In genomic region chr2:240344904-240345303, GRCh38 we compare ENCODE assay signal across 28 cellular contexts.
DNase-seq lines count a peak whose midpoint lies in the region; TF ChIP-seq lines count a peak whose summit lies in the region.
"Had no signal": no experiment of that assay in that cellular context is flagged by ENCODE, and none has a peak within 500 bp of the region (broad histone marks: within the 10 kb centered on the region; RNA-seq: fewer than 3 reads in every experiment).

No MANE protein-coding gene starts in this region.

- H3K9me2 ChIP-seq in GM23248 (ENCODE audit: insufficient read depth), result no peaks in the 10 kb centered on the region

- no peak overlapping the region for H4K91ac ChIP-seq in trophoblast cell (ENCODE audit: low read depth, low read length)

- H3K14ac ChIP-seq in trophoblast cell (ENCODE audit: low read length), result no peak overlapping the region

- H3K4me1 ChIP-seq in trophoblast cell (ENCODE audit: control insufficient read depth in 1 of 2, insufficient read depth in 2 of 2, low read length in 2 of 2) (no peaks in the 10 kb centered on the region), GM23248 (ENCODE audit: insufficient read depth) (no peaks in the 10 kb centered on the region)
- H3K4me1 ChIP-seq: HAP-1, pancreas had no signal

- no peak overlapping the region for H3K23ac ChIP-seq in trophoblast cell (ENCODE audit: low read length)

- no peaks in the 10 kb centered on the region for H3K79me1 ChIP-seq in trophoblast cell (ENCODE audit: low read length)

- H2BK12ac ChIP-seq in trophoblast cell (ENCODE audit: low read length), result no peak overlapping the region

- intact Hi-C loops in CD14-positive monocyte (cut with micrococcal nuclease), result no loop called here

- TF ChIP-seq CTCF in CD14-positive monocyte (IDR thresholded peaks at IDR 0.05), result no peak
- no peak for TF ChIP-seq CTCF in epithelial cell of esophagus (IDR thresholded peaks at IDR 0.05; ENCODE audit: insufficient read depth, low read depth, low read length, missing control alignments)

- CTCF ChIA-PET in activated CD4-positive, alpha-beta T cell treated with anti-CD3 and anti-CD28 coated beads, Interleukin-2, amount 10 ng/mL, durations not matched to agents 7 days and 5 days (lab: Charles Lee), result no interaction called here

- H3K27ac ChIP-seq in trophoblast cell (ENCODE audit: low read depth, low read length) (no peak overlapping the region), GM23248 (no peak overlapping the region)
- H3K27ac ChIP-seq: BLaER1, cardiac muscle cell, pancreas had no signal

- H3K9ac ChIP-seq in trophoblast cell (ENCODE audit: low read length) (no peak overlapping the region), GM23248 (no peak overlapping the region)
- H3K9ac ChIP-seq: BLaER1 had no signal

- H3K79me2 ChIP-seq in trophoblast cell (ENCODE audit: control insufficient read depth, insufficient read depth, low read length, poor library complexity) (no peaks in the 10 kb centered on the region), GM23248 (ENCODE audit: insufficient read depth) (no peaks in the 10 kb centered on the region)

- H2AFZ ChIP-seq in trophoblast cell (ENCODE audit: insufficient read depth, low read length, poor library complexity) (no peak overlapping the region), GM23248 (no peak overlapping the region)

- no peaks in the 10 kb centered on the region for H3F3A ChIP-seq in GM23248 (ENCODE audit: insufficient read depth)

- peaks cover 0 to 7% (median 2%) of the 10 kb centered on the region in 3 donors for H3K27me3 Mint-ChIP-seq in CD14-positive monocyte (ENCODE audit: low read depth in 3 of 3)
- no peaks in the 10 kb centered on the region for H3K27me3 Mint-ChIP-seq in activated CD4-positive, alpha-beta T cell treated with anti-CD3 and anti-CD28 coated beads, Interleukin-2, amount 10 ng/mL, durations not matched to agents 7 days and 5 days

- H3K36me3 ChIP-seq in trophoblast cell (ENCODE audit: control insufficient read depth in 1 of 2, insufficient read depth in 2 of 2, low read length in 2 of 2), result no peaks in the 10 kb centered on the region
- H3K36me3 ChIP-seq in GM23248 (ENCODE audit: low read depth), result no peaks in the 10 kb centered on the region
- H3K36me3 ChIP-seq: BLaER1, cardiac muscle cell, HAP-1, pancreas had no signal

- H2BK120ac ChIP-seq in trophoblast cell (ENCODE audit: insufficient read depth, low read length, poor library complexity), result no peak overlapping the region

- H3K36me3 Mint-ChIP-seq in CD14-positive monocyte, result no peaks in the 10 kb centered on the region
- no peaks in the 10 kb centered on the region for H3K36me3 Mint-ChIP-seq in activated CD4-positive, alpha-beta T cell treated with anti-CD3 and anti-CD28 coated beads, Interleukin-2, amount 10 ng/mL, durations not matched to agents 7 days and 5 days (ENCODE audit: low read depth)
- H3K36me3 Mint-ChIP-seq: activated naive CD8-positive, alpha-beta T cell had no signal

- H4K8ac ChIP-seq in trophoblast cell (ENCODE audit: low read depth, low read length), result no peak overlapping the region

- H3K4me2 ChIP-seq in trophoblast cell (ENCODE audit: low read length) (no peak overlapping the region), GM23248 (ENCODE audit: unreplicated experiment) (no peak overlapping the region)
- H3K4me2 ChIP-seq: BLaER1 had no signal

- H3K4me3 Mint-ChIP-seq in CD14-positive monocyte, result no peak overlapping the region
- no peak overlapping the region for H3K4me3 Mint-ChIP-seq in activated CD4-positive, alpha-beta T cell treated with anti-CD3 and anti-CD28 coated beads, Interleukin-2, amount 10 ng/mL, durations not matched to agents 7 days and 5 days
- H3K4me3 Mint-ChIP-seq: activated CD4-positive, alpha-beta T cell treated with anti-CD3 and anti-CD28 coated beads for 36 hours; activated naive CD8-positive, alpha-beta T cell; nephron progenitor cell had no signal

- no peak overlapping the region for H2AK5ac ChIP-seq in trophoblast cell (ENCODE audit: low read length)

- no peaks in the 10 kb centered on the region for H4K20me1 ChIP-seq in GM23248 (ENCODE audit: insufficient read depth)
- H4K20me1 ChIP-seq: BLaER1 had no signal

- no peaks in the 10 kb centered on the region for H3K4me1 Mint-ChIP-seq in CD14-positive monocyte
- no peaks in the 10 kb centered on the region for H3K4me1 Mint-ChIP-seq in activated CD4-positive, alpha-beta T cell treated with anti-CD3 and anti-CD28 coated beads, Interleukin-2, amount 10 ng/mL, durations not matched to agents 7 days and 5 days
- H3K4me1 Mint-ChIP-seq: activated CD4-positive, alpha-beta T cell treated with anti-CD3 and anti-CD28 coated beads for 36 hours had no signal

- H4K12ac ChIP-seq in trophoblast cell (ENCODE audit: low read depth, low read length), result no peak overlapping the region

- POLR2A ChIA-PET in activated CD4-positive, alpha-beta T cell treated with anti-CD3 and anti-CD28 coated beads, Interleukin-2, amount 10 ng/mL, durations not matched to agents 7 days and 5 days (lab: Charles Lee), result no interaction called here

- DNase-seq in CD14-positive monocyte (ENCODE audit: low spot score) (peak; percentile 17), M059J (ENCODE audit: low read depth) (peak; percentile 17), epithelial cell of esophagus (ENCODE audit: low read depth) (peak; percentile 23), trophoblast cell (peak; percentile 4 to 29), superior temporal gyrus (ENCODE audit: extremely low spot score) (no peak), GM23248 (no peak)
- DNase-seq in activated CD4-positive, alpha-beta T cell treated with anti-CD3 and anti-CD28 coated beads, Interleukin-2, amount 10 ng/mL, durations not matched to agents 7 days and 5 days, result no peak
- DNase-seq: activated CD4-positive, alpha-beta T cell treated with anti-CD3 and anti-CD28 coated beads for 36 hours; activated effector memory CD4-positive, alpha-beta T cell treated with anti-CD3 and anti-CD28 coated beads, Interleukin-2, amount 50 U/mL, for 16 hours; aorta; DMS153; mesenchymal stem cell; NCI-H1436; NCI-H2081 treated with DMSO at 0.1 percent for 48 hours; NCI-H226; NCI-H526 treated with DMSO at 0.1 percent for 48 hours; nephron progenitor cell; NK-92 treated with Interleukin-12 subunit alpha and Interleukin-12 subunit beta, amount 100 ng/mL, for 24 hours; PC-3; retina; Right ventricle myocardium superior; small intestine; stimulated activated naive CD4-positive, alpha-beta T cell had no signal

- H3K27me3 ChIP-seq in trophoblast cell (ENCODE audit: insufficient read depth, low read length) (no peaks in the 10 kb centered on the region), GM23248 (replicated peaks; ENCODE audit: insufficient read depth) (peaks cover 22% of the 10 kb centered on the region)
- H3K27me3 ChIP-seq: BLaER1, cardiac muscle cell, pancreas had no signal

- in situ Hi-C loops in GM23248 (cut with MboI), result no loop called here

- H3K4ac ChIP-seq in trophoblast cell (ENCODE audit: low read depth, low read length), result no peak overlapping the region

- H3K27ac Mint-ChIP-seq in CD14-positive monocyte, result no peak overlapping the region
- no peak overlapping the region for H3K27ac Mint-ChIP-seq in activated CD4-positive, alpha-beta T cell treated with anti-CD3 and anti-CD28 coated beads, Interleukin-2, amount 10 ng/mL, durations not matched to agents 7 days and 5 days
- H3K27ac Mint-ChIP-seq: activated CD4-positive, alpha-beta T cell treated with anti-CD3 and anti-CD28 coated beads for 36 hours; activated naive CD8-positive, alpha-beta T cell; nephron progenitor cell had no signal

- H3K9me3 ChIP-seq in trophoblast cell (ENCODE audit: insufficient read depth, low read depth, low read length) (peaks cover 23% of the 10 kb centered on the region), GM23248 (ENCODE audit: low read depth) (no peaks in the 10 kb centered on the region)
- H3K9me3 ChIP-seq: HAP-1, pancreas had no signal

- no peak overlapping the region for H2BK5ac ChIP-seq in trophoblast cell (ENCODE audit: low read depth, low read length, poor library complexity)

- no peak overlapping the region for H3K18ac ChIP-seq in trophoblast cell (ENCODE audit: low read length)

- H3K4me3 ChIP-seq in epithelial cell of esophagus (ENCODE audit: low read length) (no peak overlapping the region), trophoblast cell (ENCODE audit: low read depth, low read length) (no peak overlapping the region), GM23248 (no peak overlapping the region)
- H3K4me3 ChIP-seq: BLaER1, cardiac muscle cell, HAP-1, pancreas had no signal

- WGBS in trophoblast cell (ENCODE audit: extremely low coverage, insufficient coverage, insufficient read length), result no CpG with 5 or more reads among the region's 4 CpGs
- 34 to 50% methylated on average over 4 of the region's 4 CpGs for WGBS in GM23248 (ENCODE audit: low coverage in 1 of 2, low lambda C conversion rate in 2 of 2, missing lambda C conversion rate in 2 of 2), 2 experiments

- H3K9me3 Mint-ChIP-seq in CD14-positive monocyte, result peaks cover 2 to 28% (median 18%) of the 10 kb centered on the region in 7 donors
- no peaks in the 10 kb centered on the region for H3K9me3 Mint-ChIP-seq in activated CD4-positive, alpha-beta T cell treated with anti-CD3 and anti-CD28 coated beads, Interleukin-2, amount 10 ng/mL, durations not matched to agents 7 days and 5 days

Comparison
In these comparisons a context has a peak if more than half of its experiments do, and no peak if none do; other contexts are left out.
1. DNase-seq: peak in CD14-positive monocyte (single experiment), M059J (single experiment), epithelial cell of esophagus (single experiment) and trophoblast cell (2 of 2); none in superior temporal gyrus (single experiment), activated CD4-positive, alpha-beta T cell treated with anti-CD3 and anti-CD28 coated beads, Interleukin-2, amount 10 ng/mL, durations not matched to agents 7 days and 5 days (single experiment) and GM23248 (single experiment).